8 cellular contexts compared by ENCODE assay signal in genomic region chr1:27831568-27832410, GRCh38. TPM values are rescaled to one million over a fixed set of nuclear protein-coding genes. Genes with fewer than 3 reads are reported as not detected.
DNase-seq lines count a peak whose midpoint lies in the region; ATAC-seq and TF ChIP-seq lines count a peak whose summit lies in the region.

No MANE protein-coding gene starts in this region.

- intact Hi-C loops in psoas muscle (cut with DNase I) = no loop called here

- TF ChIP-seq CTCF in GM12865 (IDR thresholded peaks at IDR 0.05; ENCODE audit: insufficient read depth, low read depth, low read length, missing control alignments) (no peak), RWPE2 (IDR thresholded peaks at IDR 0.05; ENCODE audit: poor library complexity, severe bottlenecking) (no peak), psoas muscle (IDR thresholded peaks at IDR 0.05) (no peak)

- H3K27me3 ChIP-seq in RWPE2 (ENCODE audit: insufficient read depth, poor library complexity, severe bottlenecking) (no peaks in the 10 kb centered on the region), psoas muscle (ENCODE audit: insufficient read depth in 3 of 3, low read length in 2 of 3) (no peaks in the 10 kb centered on the region)

- H3K27ac ChIP-seq in RWPE2 (ENCODE audit: poor library complexity, severe bottlenecking) (peak overlapping the region; percentile 38), psoas muscle (peak overlapping the region; percentile 84)

- peaks cover 15% of the 10 kb centered on the region for H3K4me1 ChIP-seq in RWPE2 (ENCODE audit: insufficient read depth, poor library complexity, severe bottlenecking)
- H3K4me1 ChIP-seq in psoas muscle = peaks cover 33% of the 10 kb centered on the region

- 44 to 51% (median 47%) methylated on average over 10 of the region's 10 CpGs for WGBS in psoas muscle, 3 donors

- DNase-seq in GM12865 (ENCODE audit: low read depth) (no peak), RWPE2 (ENCODE audit: low spot score) (no peak), fibroblast of peridontal ligament (ENCODE audit: extremely low read depth) (peak; percentile 16), psoas muscle (no peak), NCI-H1048 (lab: John Stamatoyannopoulos, UW) (no peak), OCI-M1 (lab: John Stamatoyannopoulos, UW) (no peak)

- H3K36me3 ChIP-seq in RWPE2 (ENCODE audit: low read depth) (peaks cover 30% of the 10 kb centered on the region), psoas muscle (ENCODE audit: insufficient read depth in 1 of 2, low read depth in 1 of 2) (peaks cover 3 to 31% of the 10 kb centered on the region in 2 donors)

- ATAC-seq in RWPE2 (ENCODE audit: low read depth) (no peak), psoas muscle (no peak), GM19328 (IDR thresholded peaks at IDR 0.05; ENCODE audit: unreplicated experiment) (no peak), HG02884 (IDR thresholded peaks at IDR 0.05; ENCODE audit: unreplicated experiment) (no peak)

- H3K4me3 ChIP-seq in GM12865 (ENCODE audit: low read depth, low read length) (peak overlapping the region; percentile 96), RWPE2 (ENCODE audit: severe bottlenecking) (peak overlapping the region; percentile 95), psoas muscle (peak overlapping the region; percentile 92)

- H3K9me3 ChIP-seq in RWPE2 (ENCODE audit: severe bottlenecking) = no peaks in the 10 kb centered on the region
- H3K9me3 ChIP-seq in psoas muscle = no peaks in the 10 kb centered on the region

RNA-seq across cellular contexts. Expression of gene PPP1R8, which starts 1.2 kb away (rescaled TPM):
- 10 to 100 TPM; 20.6 to 28.2 (median 24.5) TPM for total RNA-seq in psoas muscle
- polyA plus RNA-seq in psoas muscle = 10 to 100 TPM; 18.5 to 46.1 (median 32.4) TPM

RNA-seq across cellular contexts. Expression of gene THEMIS2, which starts 40.6 kb away (rescaled TPM):
- total RNA-seq in psoas muscle = 1 to 10 TPM; 3.7 to 5.1 (median 3.9) TPM
- polyA plus RNA-seq in psoas muscle = 1 to 10 TPM; 1.5 to 6.1 (median 1.7) TPM

RNA-seq across cellular contexts. Expression of gene STX12, which starts 58.8 kb away (rescaled TPM):
- 10 to 100 TPM; 19.5 to 33.6 (median 28.9) TPM for total RNA-seq in psoas muscle
- polyA plus RNA-seq in psoas muscle = 10 to 100 TPM; 14.5 to 24.7 (median 21.0) TPM
